2 cellular contexts compared by ENCODE assay signal in genomic region chr3:68060186-68060585, GRCh38.
TF ChIP-seq lines count a peak whose summit lies in the region.

No MANE protein-coding gene starts in this region.

TF ChIP-seq in A549, 52 proteins besides CTCF, POLR2A, EP300 and RAD21:
- TF ChIP-seq HEYL (CRISPR knock-in tag; IDR thresholded peaks at IDR 0.05) (no peak), HDAC2 (IDR thresholded peaks at IDR 0.05) (no peak), NR3C1 (IDR thresholded peaks at IDR 0.05) (no peak), HOXB13 (CRISPR knock-in tag; IDR thresholded peaks at IDR 0.05; ENCODE audit: low read depth) (no peak), PHF8 (IDR thresholded peaks at IDR 0.05; ENCODE audit: borderline replicate concordance, low read depth) (no peak), HMGXB4 (CRISPR knock-in tag; IDR thresholded peaks at IDR 0.05; ENCODE audit: borderline replicate concordance) (no peak), EHF (CRISPR knock-in tag; IDR thresholded peaks at IDR 0.05) (no peak), CBX2 (IDR thresholded peaks at IDR 0.05; ENCODE audit: borderline replicate concordance, low read depth) (no peak), FOSB (CRISPR knock-in tag; IDR thresholded peaks at IDR 0.05) (no peak), SMC3 (IDR thresholded peaks at IDR 0.05) (no peak), ZSCAN20 (CRISPR knock-in tag; IDR thresholded peaks at IDR 0.05) (no peak), HOXA7 (CRISPR knock-in tag; IDR thresholded peaks at IDR 0.05) (no peak), PBX3 (IDR thresholded peaks at IDR 0.05) (no peak), FOXS1 (CRISPR knock-in tag; IDR thresholded peaks at IDR 0.05) (no peak), KDM5A (IDR thresholded peaks at IDR 0.05) (no peak), CHD2 (IDR thresholded peaks at IDR 0.05; ENCODE audit: low read length, partially characterized antibody) (no peak)
- TF ChIP-seq, protein P1, sequence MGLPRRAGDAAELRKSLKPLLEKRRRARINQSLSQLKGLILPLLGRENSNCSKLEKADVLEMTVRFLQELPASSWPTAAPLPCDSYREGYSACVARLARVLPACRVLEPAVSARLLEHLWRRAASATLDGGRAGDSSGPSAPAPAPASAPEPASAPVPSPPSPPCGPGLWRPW (IDR thresholded peaks at IDR 0.05), result no peak

TF ChIP-seq in H1, 55 proteins besides CTCF, POLR2A, EP300 and RAD21:
- no peak for TF ChIP-seq JUND (IDR thresholded peaks at IDR 0.05; ENCODE audit: low read length)
- TF ChIP-seq GTF2F1 (IDR thresholded peaks at IDR 0.05; ENCODE audit: borderline replicate concordance, low read depth, low read length), result no peak
- TF ChIP-seq CHD2 (IDR thresholded peaks at IDR 0.05; ENCODE audit: low read length), result no peak
- no peak for TF ChIP-seq BCL11A (IDR thresholded peaks at IDR 0.05; ENCODE audit: low read depth in 2 of 2, low read length in 2 of 2)
- TF ChIP-seq KDM5A (IDR thresholded peaks at IDR 0.05; ENCODE audit: low read length), result no peak
- TF ChIP-seq BRCA1 (IDR thresholded peaks at IDR 0.05; ENCODE audit: low read depth, low read length), result no peak
- TF ChIP-seq E2F6 (IDR thresholded peaks at IDR 0.05), result no peak
- no peak for TF ChIP-seq ASH2L (IDR thresholded peaks at IDR 0.05; ENCODE audit: low read length)
- no peak for TF ChIP-seq HDAC6 (IDR thresholded peaks at IDR 0.05; ENCODE audit: low read depth, low read length)
